In genomic region chr5:151005187-151005974, GRCh38 we compare ENCODE assay signal across 11 cellular contexts. TPM values are rescaled to one million over a fixed set of nuclear protein-coding genes. Genes with fewer than 3 reads are reported as not detected.
DNase-seq lines count a peak whose midpoint lies in the region; ATAC-seq and TF ChIP-seq lines count a peak whose summit lies in the region.
"Had no signal": no experiment of that assay in that cellular context is flagged by ENCODE, and none has a peak within 500 bp of the region (broad histone marks: within the 10 kb centered on the region; RNA-seq: fewer than 3 reads in every experiment).

No MANE protein-coding gene starts in this region.

- POLR2A ChIA-PET in GM10248 (lab: Yijun Ruan, JAX), result no interaction called here

- H3K27me3 ChIP-seq in adrenal gland (no peaks in the 10 kb centered on the region), heart left ventricle (no peaks in the 10 kb centered on the region), transverse colon (no peaks in the 10 kb centered on the region)
- H3K27me3 ChIP-seq: BLaER1 treated with 17β-estradiol and CSF1 and Interleukin-3, amounts not matched to agents 10 nM and 100 nM had no signal

- TF ChIP-seq EP300 in transverse colon (IDR thresholded peaks at IDR 0.05; ENCODE audit: low read depth), result peak; percentile 79

- H3K27me3 Mint-ChIP-seq in activated T-cell treated with anti-CD3 and anti-CD28 coated beads, Interleukin-2, amount 50 U/mL, for 24 hours, result no peaks in the 10 kb centered on the region

- intact Hi-C loops in adrenal gland (cut with DNase I) (loop anchor here in 1 of 2 donors (5.0 kb wide), 2 partner anchors 42 to 107 kb away; no protein-coding TSS in a partner anchor), heart left ventricle (cut with DNase I) (loop anchor here in 2 of 10 donors (5.0 to 10.0 kb wide), 2 partner anchors 42 to 229 kb away; no protein-coding TSS in a partner anchor), transverse colon (cut with DNase I; ENCODE audit: low total_unique reads) (loop anchor here (5.0 kb wide), 2 partner anchors 102 to 513 kb away; no protein-coding TSS in a partner anchor)

- ATAC-seq in heart left ventricle (peak; percentile 21 to 49 (median 36)), GM18498 (IDR thresholded peaks at IDR 0.05; ENCODE audit: unreplicated experiment) (no peak), HG02870 (IDR thresholded peaks at IDR 0.05; ENCODE audit: unreplicated experiment) (no peak)
- ATAC-seq: naive thymus-derived CD8-positive, alpha-beta T cell had no signal

- H3K4me1 ChIP-seq in adrenal gland (replicated peaks in 1 of 2), result peaks cover 22 to 38% of the 10 kb centered on the region in 2 donors
- peaks cover 0 to 51% (median 29%) of the 10 kb centered on the region in 12 donors for H3K4me1 ChIP-seq in heart left ventricle
- H3K4me1 ChIP-seq in transverse colon, result peaks cover 24 to 50% (median 32%) of the 10 kb centered on the region in 4 donors

- no peak for TF ChIP-seq CTCF in adrenal gland (IDR thresholded peaks at IDR 0.05)
- no peak for TF ChIP-seq CTCF in heart left ventricle (IDR thresholded peaks at IDR 0.05)
- no peak for TF ChIP-seq CTCF in transverse colon (IDR thresholded peaks at IDR 0.05)
- no peak for TF ChIP-seq CTCF in GM10248 (IDR thresholded peaks at IDR 0.05; ENCODE audit: control extremely low read depth, extremely low read depth, low read depth, missing control alignments)

- in situ Hi-C loops in transverse colon (cut with MboI; ENCODE audit: low pct_ligation_motif_present in 1 of 4, low pct_unique_long_range_greater_than_20kb in 1 of 4, low sequenced_read_pairs in 3 of 4), result no loop called here

- CTCF ChIA-PET in GM10248 (lab: Yijun Ruan, JAX), result interaction anchor here (1.2 to 1.7 kb wide), 2 partner anchors 12 to 546 kb away, joined by 3 read pairs; no protein-coding TSS in a partner anchor

- H3K4me1 Mint-ChIP-seq in activated T-cell treated with anti-CD3 and anti-CD28 coated beads, Interleukin-2, amount 50 U/mL, for 24 hours (ENCODE audit: low read depth), result no peaks in the 10 kb centered on the region
- H3K4me1 Mint-ChIP-seq: naive thymus-derived CD8-positive, alpha-beta T cell had no signal

- H3K27ac ChIP-seq in adrenal gland (peak overlapping the region in 3 of 5 donors; percentile 60 to 91 (median 72)), heart left ventricle (peak overlapping the region; percentile 61 to 89 (median 79)), transverse colon (peak overlapping the region; percentile 74 to 84 (median 78))
- H3K27ac ChIP-seq: BLaER1 treated with 17β-estradiol and CSF1 and Interleukin-3, amounts not matched to agents 10 nM and 100 nM had no signal

- H3K4me3 ChIP-seq in adrenal gland, result no peak overlapping the region
- H3K4me3 ChIP-seq in heart left ventricle, result no peak overlapping the region
- no peak overlapping the region for H3K4me3 ChIP-seq in transverse colon
- H3K4me3 ChIP-seq: BLaER1 treated with 17β-estradiol and CSF1 and Interleukin-3, amounts not matched to agents 10 nM and 100 nM had no signal

- DNase-seq in adrenal gland (peak in 5 of 7 donors; percentile 38 to 69 (median 43)), heart left ventricle (peak in 1 of 5 donors; percentile 46), myocyte (ENCODE audit: low read depth) (peak; percentile 35), transverse colon (peak; percentile 38), GM10248 (ENCODE audit: extremely low spot score) (no peak)
- DNase-seq in activated T-cell treated with anti-CD3 and anti-CD28 coated beads, Interleukin-2, amount 50 U/mL, for 24 hours, result no peak
- DNase-seq: naive thymus-derived CD8-positive, alpha-beta T cell; NCI-H187 had no signal

- H3K27ac Mint-ChIP-seq in activated T-cell treated with anti-CD3 and anti-CD28 coated beads, Interleukin-2, amount 50 U/mL, for 24 hours, result no peak overlapping the region
- H3K27ac Mint-ChIP-seq: naive thymus-derived CD8-positive, alpha-beta T cell had no signal

- H3K9me3 ChIP-seq in adrenal gland (replicated peaks in 1 of 3) (no peaks in the 10 kb centered on the region), heart left ventricle (no peaks in the 10 kb centered on the region), transverse colon (no peaks in the 10 kb centered on the region)
- H3K9me3 ChIP-seq: BLaER1 treated with 17β-estradiol and CSF1 and Interleukin-3, amounts not matched to agents 10 nM and 100 nM had no signal

- no peaks in the 10 kb centered on the region for H3K36me3 ChIP-seq in adrenal gland (replicated peaks in 1 of 2)
- no peaks in the 10 kb centered on the region for H3K36me3 ChIP-seq in heart left ventricle
- no peaks in the 10 kb centered on the region for H3K36me3 ChIP-seq in transverse colon
- H3K36me3 ChIP-seq: BLaER1 treated with 17β-estradiol and CSF1 and Interleukin-3, amounts not matched to agents 10 nM and 100 nM had no signal

- H3K36me3 Mint-ChIP-seq in activated T-cell treated with anti-CD3 and anti-CD28 coated beads, Interleukin-2, amount 50 U/mL, for 24 hours (ENCODE audit: low read depth), result no peaks in the 10 kb centered on the region
- H3K36me3 Mint-ChIP-seq: naive thymus-derived CD8-positive, alpha-beta T cell had no signal

- no peaks in the 10 kb centered on the region for H3K9me3 Mint-ChIP-seq in activated T-cell treated with anti-CD3 and anti-CD28 coated beads, Interleukin-2, amount 50 U/mL, for 24 hours
- H3K9me3 Mint-ChIP-seq: naive thymus-derived CD8-positive, alpha-beta T cell had no signal

- TF ChIP-seq POLR2A in adrenal gland (IDR thresholded peaks at IDR 0.05), result no peak
- TF ChIP-seq POLR2A in heart left ventricle (IDR thresholded peaks at IDR 0.05), result no peak
- TF ChIP-seq POLR2A in transverse colon (IDR thresholded peaks at IDR 0.05), result peak; percentile 17

- H3K4me3 Mint-ChIP-seq in activated T-cell treated with anti-CD3 and anti-CD28 coated beads, Interleukin-2, amount 50 U/mL, for 24 hours, result no peak overlapping the region
- H3K4me3 Mint-ChIP-seq: naive thymus-derived CD8-positive, alpha-beta T cell had no signal

- WGBS in adrenal gland, 4 donors, result 47 to 51% (median 49%) methylated on average over 5 of the region's 5 CpGs
- WGBS in heart left ventricle, 4 donors, result 44 to 48% (median 46%) methylated on average over 5 of the region's 5 CpGs
- 60 to 82% methylated on average over 4 to 5 of the region's 5 CpGs for WGBS in transverse colon (ENCODE audit: low coverage in 1 of 2), 2 donors

RNA-seq across cellular contexts. Expression of gene GPX3, which starts 15.0 kb away (rescaled TPM):
- total RNA-seq in adrenal gland (1,000 to 10,000 TPM in 3 of 8 donors, 100 to 1,000 TPM in 5; 232 to 1,751 (median 422) TPM), heart left ventricle (1,000 to 10,000 TPM in 2 of 9 donors, 100 to 1,000 TPM in 7; 416 to 1,563 (median 738) TPM), myocyte (3.7 and 5.6 TPM in 2 replicates), transverse colon (100 to 1,000 TPM; 252 to 758 (median 352) TPM)
- polyA plus RNA-seq in adrenal gland (1,000 to 10,000 TPM in 2 of 3 donors, 100 to 1,000 TPM in 1; 365 to 1,619 (median 1,026) TPM), heart left ventricle (1,000 to 10,000 TPM in 1 of 2 donors, 100 to 1,000 TPM in 1; 819 to 1,415 TPM)
- polyA plus RNA-seq in myocyte (2012), result 11.6 TPM
- total RNA-seq: naive thymus-derived CD8-positive, alpha-beta T cell had no signal

Comparison
In these comparisons a context has a peak if more than half of its experiments do, and no peak if none do; other contexts are left out.
1. DNase-seq: peak in adrenal gland (5 of 7), myocyte (single experiment) and transverse colon (single experiment); none in GM10248 (single experiment) and activated T-cell treated with anti-CD3 and anti-CD28 coated beads, Interleukin-2, amount 50 U/mL, for 24 hours (single experiment).
2. ATAC-seq: peak in heart left ventricle (4 of 4); none in GM18498 (single experiment) and HG02870 (single experiment).
3. RNA of gene GPX3, which starts 15.0 kb away (total RNA-seq): 416 to 1,563 TPM in heart left ventricle, 232 to 1,751 TPM in adrenal gland and 252 to 758 TPM in transverse colon; 3.7 to 5.6 TPM in myocyte; every median in the first group is over 10 times any median in the second.
4. Peak in every context shown above with its lines, with median percentiles within 50 percentile points of each other: H3K27ac ChIP-seq.